Comparison of ENCODE assay signal across 1 cellular context in the genomic region with DNA sequence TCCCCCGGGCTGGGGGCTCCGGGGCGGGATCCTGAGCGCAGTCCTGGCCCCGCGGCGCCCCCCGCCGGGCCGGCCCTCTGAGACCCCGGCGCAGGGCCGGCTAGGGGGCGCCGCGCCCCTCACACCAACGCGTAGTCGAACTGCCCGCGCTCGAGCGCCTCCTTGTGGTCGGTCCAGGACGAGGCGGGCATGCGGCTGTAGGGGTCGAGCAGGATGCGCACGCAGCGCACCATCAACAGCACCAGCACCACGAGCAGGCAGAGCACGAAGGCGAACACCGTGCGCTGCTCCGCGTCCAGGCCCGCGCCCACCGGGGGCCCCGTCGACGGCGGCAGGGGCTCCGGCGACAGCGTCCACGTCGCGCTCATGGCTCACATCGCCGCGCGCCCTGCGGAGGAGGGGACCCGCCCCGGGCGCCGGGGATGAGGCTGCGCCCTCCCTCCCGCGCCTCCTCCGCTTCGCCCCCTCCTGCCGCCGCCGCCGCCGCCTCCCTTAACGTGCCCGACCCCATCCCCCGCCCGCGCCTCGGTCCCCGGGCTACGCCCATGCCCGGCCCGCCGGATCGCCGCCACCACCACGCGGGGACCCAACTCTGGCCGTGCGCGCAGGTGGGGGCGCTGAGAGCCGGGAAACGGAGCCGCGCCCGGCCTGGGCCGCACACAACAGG.
TF ChIP-seq lines count a peak whose summit lies in the region.

No MANE protein-coding gene starts in this region.

TF ChIP-seq in K562, 482 proteins besides CTCF, POLR2A, EP300 and RAD21 (continued from another document and continues in another):
- TF ChIP-seq, protein P1, sequence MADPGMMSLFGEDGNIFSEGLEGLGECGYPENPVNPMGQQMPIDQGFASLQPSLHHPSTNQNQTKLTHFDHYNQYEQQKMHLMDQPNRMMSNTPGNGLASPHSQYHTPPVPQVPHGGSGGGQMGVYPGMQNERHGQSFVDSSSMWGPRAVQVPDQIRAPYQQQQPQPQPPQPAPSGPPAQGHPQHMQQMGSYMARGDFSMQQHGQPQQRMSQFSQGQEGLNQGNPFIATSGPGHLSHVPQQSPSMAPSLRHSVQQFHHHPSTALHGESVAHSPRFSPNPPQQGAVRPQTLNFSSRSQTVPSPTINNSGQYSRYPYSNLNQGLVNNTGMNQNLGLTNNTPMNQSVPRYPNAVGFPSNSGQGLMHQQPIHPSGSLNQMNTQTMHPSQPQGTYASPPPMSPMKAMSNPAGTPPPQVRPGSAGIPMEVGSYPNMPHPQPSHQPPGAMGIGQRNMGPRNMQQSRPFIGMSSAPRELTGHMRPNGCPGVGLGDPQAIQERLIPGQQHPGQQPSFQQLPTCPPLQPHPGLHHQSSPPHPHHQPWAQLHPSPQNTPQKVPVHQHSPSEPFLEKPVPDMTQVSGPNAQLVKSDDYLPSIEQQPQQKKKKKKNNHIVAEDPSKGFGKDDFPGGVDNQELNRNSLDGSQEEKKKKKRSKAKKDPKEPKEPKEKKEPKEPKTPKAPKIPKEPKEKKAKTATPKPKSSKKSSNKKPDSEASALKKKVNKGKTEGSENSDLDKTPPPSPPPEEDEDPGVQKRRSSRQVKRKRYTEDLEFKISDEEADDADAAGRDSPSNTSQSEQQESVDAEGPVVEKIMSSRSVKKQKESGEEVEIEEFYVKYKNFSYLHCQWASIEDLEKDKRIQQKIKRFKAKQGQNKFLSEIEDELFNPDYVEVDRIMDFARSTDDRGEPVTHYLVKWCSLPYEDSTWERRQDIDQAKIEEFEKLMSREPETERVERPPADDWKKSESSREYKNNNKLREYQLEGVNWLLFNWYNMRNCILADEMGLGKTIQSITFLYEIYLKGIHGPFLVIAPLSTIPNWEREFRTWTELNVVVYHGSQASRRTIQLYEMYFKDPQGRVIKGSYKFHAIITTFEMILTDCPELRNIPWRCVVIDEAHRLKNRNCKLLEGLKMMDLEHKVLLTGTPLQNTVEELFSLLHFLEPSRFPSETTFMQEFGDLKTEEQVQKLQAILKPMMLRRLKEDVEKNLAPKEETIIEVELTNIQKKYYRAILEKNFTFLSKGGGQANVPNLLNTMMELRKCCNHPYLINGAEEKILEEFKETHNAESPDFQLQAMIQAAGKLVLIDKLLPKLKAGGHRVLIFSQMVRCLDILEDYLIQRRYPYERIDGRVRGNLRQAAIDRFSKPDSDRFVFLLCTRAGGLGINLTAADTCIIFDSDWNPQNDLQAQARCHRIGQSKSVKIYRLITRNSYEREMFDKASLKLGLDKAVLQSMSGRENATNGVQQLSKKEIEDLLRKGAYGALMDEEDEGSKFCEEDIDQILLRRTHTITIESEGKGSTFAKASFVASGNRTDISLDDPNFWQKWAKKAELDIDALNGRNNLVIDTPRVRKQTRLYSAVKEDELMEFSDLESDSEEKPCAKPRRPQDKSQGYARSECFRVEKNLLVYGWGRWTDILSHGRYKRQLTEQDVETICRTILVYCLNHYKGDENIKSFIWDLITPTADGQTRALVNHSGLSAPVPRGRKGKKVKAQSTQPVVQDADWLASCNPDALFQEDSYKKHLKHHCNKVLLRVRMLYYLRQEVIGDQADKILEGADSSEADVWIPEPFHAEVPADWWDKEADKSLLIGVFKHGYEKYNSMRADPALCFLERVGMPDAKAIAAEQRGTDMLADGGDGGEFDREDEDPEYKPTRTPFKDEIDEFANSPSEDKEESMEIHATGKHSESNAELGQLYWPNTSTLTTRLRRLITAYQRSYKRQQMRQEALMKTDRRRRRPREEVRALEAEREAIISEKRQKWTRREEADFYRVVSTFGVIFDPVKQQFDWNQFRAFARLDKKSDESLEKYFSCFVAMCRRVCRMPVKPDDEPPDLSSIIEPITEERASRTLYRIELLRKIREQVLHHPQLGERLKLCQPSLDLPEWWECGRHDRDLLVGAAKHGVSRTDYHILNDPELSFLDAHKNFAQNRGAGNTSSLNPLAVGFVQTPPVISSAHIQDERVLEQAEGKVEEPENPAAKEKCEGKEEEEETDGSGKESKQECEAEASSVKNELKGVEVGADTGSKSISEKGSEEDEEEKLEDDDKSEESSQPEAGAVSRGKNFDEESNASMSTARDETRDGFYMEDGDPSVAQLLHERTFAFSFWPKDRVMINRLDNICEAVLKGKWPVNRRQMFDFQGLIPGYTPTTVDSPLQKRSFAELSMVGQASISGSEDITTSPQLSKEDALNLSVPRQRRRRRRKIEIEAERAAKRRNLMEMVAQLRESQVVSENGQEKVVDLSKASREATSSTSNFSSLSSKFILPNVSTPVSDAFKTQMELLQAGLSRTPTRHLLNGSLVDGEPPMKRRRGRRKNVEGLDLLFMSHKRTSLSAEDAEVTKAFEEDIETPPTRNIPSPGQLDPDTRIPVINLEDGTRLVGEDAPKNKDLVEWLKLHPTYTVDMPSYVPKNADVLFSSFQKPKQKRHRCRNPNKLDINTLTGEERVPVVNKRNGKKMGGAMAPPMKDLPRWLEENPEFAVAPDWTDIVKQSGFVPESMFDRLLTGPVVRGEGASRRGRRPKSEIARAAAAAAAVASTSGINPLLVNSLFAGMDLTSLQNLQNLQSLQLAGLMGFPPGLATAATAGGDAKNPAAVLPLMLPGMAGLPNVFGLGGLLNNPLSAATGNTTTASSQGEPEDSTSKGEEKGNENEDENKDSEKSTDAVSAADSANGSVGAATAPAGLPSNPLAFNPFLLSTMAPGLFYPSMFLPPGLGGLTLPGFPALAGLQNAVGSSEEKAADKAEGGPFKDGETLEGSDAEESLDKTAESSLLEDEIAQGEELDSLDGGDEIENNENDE (IDR thresholded peaks at IDR 0.05; ENCODE audit: low read depth, low read length): no peak
- TF ChIP-seq, protein P2, sequence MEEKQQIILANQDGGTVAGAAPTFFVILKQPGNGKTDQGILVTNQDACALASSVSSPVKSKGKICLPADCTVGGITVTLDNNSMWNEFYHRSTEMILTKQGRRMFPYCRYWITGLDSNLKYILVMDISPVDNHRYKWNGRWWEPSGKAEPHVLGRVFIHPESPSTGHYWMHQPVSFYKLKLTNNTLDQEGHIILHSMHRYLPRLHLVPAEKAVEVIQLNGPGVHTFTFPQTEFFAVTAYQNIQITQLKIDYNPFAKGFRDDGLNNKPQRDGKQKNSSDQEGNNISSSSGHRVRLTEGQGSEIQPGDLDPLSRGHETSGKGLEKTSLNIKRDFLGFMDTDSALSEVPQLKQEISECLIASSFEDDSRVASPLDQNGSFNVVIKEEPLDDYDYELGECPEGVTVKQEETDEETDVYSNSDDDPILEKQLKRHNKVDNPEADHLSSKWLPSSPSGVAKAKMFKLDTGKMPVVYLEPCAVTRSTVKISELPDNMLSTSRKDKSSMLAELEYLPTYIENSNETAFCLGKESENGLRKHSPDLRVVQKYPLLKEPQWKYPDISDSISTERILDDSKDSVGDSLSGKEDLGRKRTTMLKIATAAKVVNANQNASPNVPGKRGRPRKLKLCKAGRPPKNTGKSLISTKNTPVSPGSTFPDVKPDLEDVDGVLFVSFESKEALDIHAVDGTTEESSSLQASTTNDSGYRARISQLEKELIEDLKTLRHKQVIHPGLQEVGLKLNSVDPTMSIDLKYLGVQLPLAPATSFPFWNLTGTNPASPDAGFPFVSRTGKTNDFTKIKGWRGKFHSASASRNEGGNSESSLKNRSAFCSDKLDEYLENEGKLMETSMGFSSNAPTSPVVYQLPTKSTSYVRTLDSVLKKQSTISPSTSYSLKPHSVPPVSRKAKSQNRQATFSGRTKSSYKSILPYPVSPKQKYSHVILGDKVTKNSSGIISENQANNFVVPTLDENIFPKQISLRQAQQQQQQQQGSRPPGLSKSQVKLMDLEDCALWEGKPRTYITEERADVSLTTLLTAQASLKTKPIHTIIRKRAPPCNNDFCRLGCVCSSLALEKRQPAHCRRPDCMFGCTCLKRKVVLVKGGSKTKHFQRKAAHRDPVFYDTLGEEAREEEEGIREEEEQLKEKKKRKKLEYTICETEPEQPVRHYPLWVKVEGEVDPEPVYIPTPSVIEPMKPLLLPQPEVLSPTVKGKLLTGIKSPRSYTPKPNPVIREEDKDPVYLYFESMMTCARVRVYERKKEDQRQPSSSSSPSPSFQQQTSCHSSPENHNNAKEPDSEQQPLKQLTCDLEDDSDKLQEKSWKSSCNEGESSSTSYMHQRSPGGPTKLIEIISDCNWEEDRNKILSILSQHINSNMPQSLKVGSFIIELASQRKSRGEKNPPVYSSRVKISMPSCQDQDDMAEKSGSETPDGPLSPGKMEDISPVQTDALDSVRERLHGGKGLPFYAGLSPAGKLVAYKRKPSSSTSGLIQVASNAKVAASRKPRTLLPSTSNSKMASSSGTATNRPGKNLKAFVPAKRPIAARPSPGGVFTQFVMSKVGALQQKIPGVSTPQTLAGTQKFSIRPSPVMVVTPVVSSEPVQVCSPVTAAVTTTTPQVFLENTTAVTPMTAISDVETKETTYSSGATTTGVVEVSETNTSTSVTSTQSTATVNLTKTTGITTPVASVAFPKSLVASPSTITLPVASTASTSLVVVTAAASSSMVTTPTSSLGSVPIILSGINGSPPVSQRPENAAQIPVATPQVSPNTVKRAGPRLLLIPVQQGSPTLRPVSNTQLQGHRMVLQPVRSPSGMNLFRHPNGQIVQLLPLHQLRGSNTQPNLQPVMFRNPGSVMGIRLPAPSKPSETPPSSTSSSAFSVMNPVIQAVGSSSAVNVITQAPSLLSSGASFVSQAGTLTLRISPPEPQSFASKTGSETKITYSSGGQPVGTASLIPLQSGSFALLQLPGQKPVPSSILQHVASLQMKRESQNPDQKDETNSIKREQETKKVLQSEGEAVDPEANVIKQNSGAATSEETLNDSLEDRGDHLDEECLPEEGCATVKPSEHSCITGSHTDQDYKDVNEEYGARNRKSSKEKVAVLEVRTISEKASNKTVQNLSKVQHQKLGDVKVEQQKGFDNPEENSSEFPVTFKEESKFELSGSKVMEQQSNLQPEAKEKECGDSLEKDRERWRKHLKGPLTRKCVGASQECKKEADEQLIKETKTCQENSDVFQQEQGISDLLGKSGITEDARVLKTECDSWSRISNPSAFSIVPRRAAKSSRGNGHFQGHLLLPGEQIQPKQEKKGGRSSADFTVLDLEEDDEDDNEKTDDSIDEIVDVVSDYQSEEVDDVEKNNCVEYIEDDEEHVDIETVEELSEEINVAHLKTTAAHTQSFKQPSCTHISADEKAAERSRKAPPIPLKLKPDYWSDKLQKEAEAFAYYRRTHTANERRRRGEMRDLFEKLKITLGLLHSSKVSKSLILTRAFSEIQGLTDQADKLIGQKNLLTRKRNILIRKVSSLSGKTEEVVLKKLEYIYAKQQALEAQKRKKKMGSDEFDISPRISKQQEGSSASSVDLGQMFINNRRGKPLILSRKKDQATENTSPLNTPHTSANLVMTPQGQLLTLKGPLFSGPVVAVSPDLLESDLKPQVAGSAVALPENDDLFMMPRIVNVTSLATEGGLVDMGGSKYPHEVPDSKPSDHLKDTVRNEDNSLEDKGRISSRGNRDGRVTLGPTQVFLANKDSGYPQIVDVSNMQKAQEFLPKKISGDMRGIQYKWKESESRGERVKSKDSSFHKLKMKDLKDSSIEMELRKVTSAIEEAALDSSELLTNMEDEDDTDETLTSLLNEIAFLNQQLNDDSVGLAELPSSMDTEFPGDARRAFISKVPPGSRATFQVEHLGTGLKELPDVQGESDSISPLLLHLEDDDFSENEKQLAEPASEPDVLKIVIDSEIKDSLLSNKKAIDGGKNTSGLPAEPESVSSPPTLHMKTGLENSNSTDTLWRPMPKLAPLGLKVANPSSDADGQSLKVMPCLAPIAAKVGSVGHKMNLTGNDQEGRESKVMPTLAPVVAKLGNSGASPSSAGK (IDR thresholded peaks at IDR 0.05): peak; percentile 93
- TF ChIP-seq ZNF740 (CRISPR knock-in tag; IDR thresholded peaks at IDR 0.05) (peak; percentile 72), ZNF740 (tag; IDR thresholded peaks at IDR 0.05) (no peak), ATF3 (IDR thresholded peaks at IDR 0.05) (no peak), ATF3 (CRISPR knock-in tag; conservative IDR thresholded peaks at IDR 0.05) (no peak), RNF2 (IDR thresholded peaks at IDR 0.05) (peak; percentile 56; the same call in 1 of the 2 replicates), DMBX1 (CRISPR knock-in tag; IDR thresholded peaks at IDR 0.05; ENCODE audit: borderline replicate concordance) (peak; percentile 52; the same call in 1 of the 2 replicates), ETV5 (CRISPR knock-in tag; IDR thresholded peaks at IDR 0.05; ENCODE audit: low read depth) (0 out of 2 replicates have a peak, but pooled peaks have one; percentile 35), CREM (IDR thresholded peaks at IDR 0.05; ENCODE audit: low read depth) (peak; percentile 61), CREB1 (IDR thresholded peaks at IDR 0.05) (peak; percentile 26; the same call in 1 of the 2 replicates), CREB1 (CRISPR knock-in tag; IDR thresholded peaks at IDR 0.05) (peak; percentile 74; the same call in 1 of the 2 replicates), HDAC8 (tag; IDR thresholded peaks at IDR 0.05) (peak; percentile 19; the same call in 1 of the 2 replicates), ZBTB1 (CRISPR knock-in tag; IDR thresholded peaks at IDR 0.05; ENCODE audit: borderline replicate concordance, low read depth) (peak; percentile 76), KAT2B (IDR thresholded peaks at IDR 0.05; ENCODE audit: low read depth, low read length) (peak; percentile 55), MAZ (CRISPR knock-in tag; conservative IDR thresholded peaks at IDR 0.05 in 1 of 2, IDR thresholded peaks at IDR 0.05 in 1 of 2) (peak; percentile 66 to 87), KDM2B (CRISPR knock-in tag; IDR thresholded peaks at IDR 0.05) (peak; percentile 34; the same call in 1 of the 2 replicates), RBM15 (IDR thresholded peaks at IDR 0.05; ENCODE audit: insufficient read depth, low read length) (no peak), NFIX (CRISPR knock-in tag; IDR thresholded peaks at IDR 0.05; ENCODE audit: low read depth) (no peak), FIP1L1 (IDR thresholded peaks at IDR 0.05; ENCODE audit: low read depth, low read length, poor library complexity, severe bottlenecking) (peak; percentile 90), ZNF766 (CRISPR knock-in tag; conservative IDR thresholded peaks at IDR 0.05) (no peak), TEAD4 (IDR thresholded peaks at IDR 0.05; ENCODE audit: low read length) (peak; percentile 23; the same call in 1 of the 2 replicates), TEAD4 (CRISPR knock-in tag; IDR thresholded peaks at IDR 0.05; ENCODE audit: borderline replicate concordance) (no peak; the same call in 1 of the 2 replicates)
